Comparison of ENCODE assay signal across 18 cellular contexts in the genomic region with DNA sequence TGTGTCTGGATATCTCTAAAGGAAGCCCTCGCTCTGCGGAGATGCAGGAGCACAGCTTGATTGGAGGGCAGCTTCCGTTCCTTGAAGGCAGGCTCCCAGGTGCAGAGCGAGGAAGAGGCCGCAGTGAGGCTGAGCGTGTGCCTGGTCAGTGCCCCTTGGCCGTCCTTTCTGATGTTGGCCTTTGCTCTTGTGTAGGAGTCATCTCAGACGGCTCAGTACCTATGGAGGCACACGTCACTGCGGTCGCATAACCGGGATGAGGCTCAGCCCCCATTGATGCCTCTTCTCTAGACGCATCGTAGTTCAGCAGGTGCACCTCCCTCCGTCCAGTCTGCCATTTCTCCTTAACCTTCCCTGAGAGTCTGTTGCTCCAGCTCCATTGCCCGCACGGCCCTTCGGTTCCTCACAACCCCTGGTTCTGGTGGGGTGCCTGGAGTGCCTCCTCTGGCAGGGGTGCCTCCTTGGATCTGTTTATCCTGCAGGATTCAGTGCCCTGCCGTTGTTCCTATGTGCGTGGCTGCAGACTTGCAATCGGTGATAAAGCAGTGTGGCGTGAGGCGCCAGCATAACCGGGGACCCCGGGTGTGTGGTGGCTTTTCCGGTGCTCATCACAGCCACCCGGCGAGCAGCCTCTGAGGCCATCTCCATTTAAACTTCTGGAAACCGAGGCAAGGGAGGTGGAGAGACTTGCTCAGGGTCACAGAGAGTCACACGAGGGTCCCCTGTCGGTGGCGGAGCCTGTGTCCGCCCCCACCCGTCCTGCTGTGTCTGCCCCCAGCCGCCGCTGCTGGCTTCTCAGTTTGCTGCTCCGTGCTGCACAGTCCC.
"Had no signal": no experiment of that assay in that cellular context is flagged by ENCODE, and none has a peak within 500 bp of the region (broad histone marks: within the 10 kb centered on the region; RNA-seq: fewer than 3 reads in every experiment).

No MANE protein-coding gene starts in this region.

- H3K27me3 Mint-ChIP-seq: activated naive CD8-positive, alpha-beta T cell treated with anti-CD3 and anti-CD28 coated beads for 36 hours; naive thymus-derived CD8-positive, alpha-beta T cell; stimulated activated naive B cell treated with anti-CD40 and anti-IgM and Interleukin-4, amounts not matched to agents 10 μg/mL and 1 μg/mL and 100 μg/mL, for 72 hours had no signal

- H3K27me3 ChIP-seq: brain microvascular endothelial cell, tibial nerve, vagina had no signal

- H3K4me3 ChIP-seq: mucosa of descending colon, tibial nerve, vagina had no signal

- H3K27ac Mint-ChIP-seq: activated naive CD8-positive, alpha-beta T cell treated with anti-CD3 and anti-CD28 coated beads for 36 hours; stimulated activated naive B cell treated with anti-CD40 and anti-IgM and Interleukin-4, amounts not matched to agents 10 μg/mL and 1 μg/mL and 100 μg/mL, for 72 hours had no signal

- H3K27ac ChIP-seq: brain microvascular endothelial cell, epithelial cell of prostate, tibial nerve, vagina had no signal

- H3K4me3 Mint-ChIP-seq: activated naive CD8-positive, alpha-beta T cell treated with anti-CD3 and anti-CD28 coated beads for 36 hours; stimulated activated naive B cell treated with anti-CD40 and anti-IgM and Interleukin-4, amounts not matched to agents 10 μg/mL and 1 μg/mL and 100 μg/mL, for 72 hours had no signal

- ATAC-seq: left colon; mucosa of descending colon; naive thymus-derived CD8-positive, alpha-beta T cell; stimulated activated naive B cell treated with anti-CD40 and anti-IgM and Interleukin-4, amounts not matched to agents 10 μg/mL and 1 μg/mL and 100 μg/mL, for 72 hours had no signal

- H3K4me1 Mint-ChIP-seq: stimulated activated naive B cell treated with anti-CD40 and anti-IgM and Interleukin-4, amounts not matched to agents 10 μg/mL and 1 μg/mL and 100 μg/mL, for 72 hours had no signal

- H3K4me1 ChIP-seq: tibial nerve had no signal

- H3K36me3 ChIP-seq: brain microvascular endothelial cell, vagina had no signal

- DNase-seq: activated CD4-positive, alpha-beta T cell treated with anti-CD3 and anti-CD28 coated beads for 4 hours; activated effector memory CD4-positive, alpha-beta T cell treated with Interleukin-2 at 50 U/mL for 16 hours; activated naive CD8-positive, alpha-beta T cell treated with anti-CD3 and anti-CD28 coated beads for 36 hours; amygdala; brain microvascular endothelial cell; effector memory CD4-positive, alpha-beta T cell; foreskin melanocyte; left colon; mammary epithelial cell; mucosa of descending colon; naive thymus-derived CD8-positive, alpha-beta T cell; occipital lobe; stimulated activated CD4-positive, alpha-beta T cell treated with anti-CD3 and anti-CD28 coated beads, Interleukin-15, amount 100 ng/mL, for 24 hours; stimulated activated CD4-positive, alpha-beta T cell treated with anti-CD3 and anti-CD28 coated beads, Interleukin-4, amount 100 ng/mL, for 1 hour; stimulated activated naive B cell treated with anti-CD40 and anti-IgM and Interleukin-4, amounts not matched to agents 10 μg/mL and 1 μg/mL and 100 μg/mL, for 72 hours had no signal
